Comparison of ENCODE assay signal across 17 cellular contexts in the genomic region with DNA sequence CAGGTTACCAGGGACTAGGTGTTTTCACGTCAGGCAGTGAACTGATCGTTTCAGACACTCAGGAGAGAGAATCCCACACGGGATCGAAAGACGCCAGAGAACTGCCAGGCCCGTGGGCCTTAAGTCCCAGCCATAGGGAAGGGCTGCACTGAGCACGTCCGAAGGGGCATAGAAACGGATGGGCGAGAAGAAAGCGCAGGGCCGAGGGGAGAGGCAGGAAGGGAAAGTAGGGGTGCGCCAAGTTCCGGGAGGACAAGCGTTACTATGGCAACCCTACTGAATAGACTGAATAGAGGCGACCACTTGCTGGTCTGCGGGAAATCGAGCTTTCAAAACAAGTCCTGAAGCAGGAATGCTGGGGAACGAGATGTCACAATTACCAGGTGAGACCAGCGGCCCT.
"Had no signal": no experiment of that assay in that cellular context is flagged by ENCODE, and none has a peak within 500 bp of the region (broad histone marks: within the 10 kb centered on the region; RNA-seq: fewer than 3 reads in every experiment).

No MANE protein-coding gene starts in this region.

- H3K27ac ChIP-seq: brain microvascular endothelial cell, upper lobe of left lung had no signal

- DNase-seq: activated CD4-positive, alpha-beta T cell treated with anti-CD3 and anti-CD28 coated beads, Interleukin-2, amount 10 ng/mL, durations not matched to agents 7 days and 5 days; activated CD4-positive, CD25-positive, alpha-beta regulatory T cell; activated CD8-positive, alpha-beta T cell treated with anti-CD3 and anti-CD28 coated beads, Interleukin-2, amount 10 ng/mL, durations not matched to agents 7 days and 5 days; activated naive CD4-positive, alpha-beta T cell treated with anti-CD3 and anti-CD28 coated beads for 36 hours; activated naive CD8-positive, alpha-beta T cell treated with anti-CD3 and anti-CD28 coated beads, Interleukin-2, amount 50 U/mL, for 24 hours; activated T-cell treated with anti-CD3 and anti-CD28 coated beads, Interleukin-2, amount 50 U/mL, for 24 hours; brain microvascular endothelial cell; central memory CD4-positive, alpha-beta T cell; foreskin melanocyte; nephron progenitor cell; retina; stimulated activated CD4-positive, alpha-beta T cell treated with anti-CD3 and anti-CD28 coated beads, Interleukin-12 subunit alpha, Interleukin-12 subunit beta, amount 100 ng/mL, for 4 hours; stimulated activated CD4-positive, alpha-beta T cell treated with anti-CD3 and anti-CD28 coated beads, Interleukin-1b, Interleukin-23, amount 100 ng/mL, for 48 hours; stimulated activated CD8-positive, alpha-beta memory T cell treated with anti-CD3 and anti-CD28 coated beads, Interleukin-4, amount 100 ng/mL, for 48 hours; stimulated activated naive CD4-positive, alpha-beta T cell; T1000 had no signal

- ATAC-seq: activated CD8-positive, alpha-beta T cell treated with anti-CD3 and anti-CD28 coated beads, Interleukin-2, amount 10 ng/mL, durations not matched to agents 7 days and 5 days; activated naive CD8-positive, alpha-beta T cell treated with anti-CD3 and anti-CD28 coated beads, Interleukin-2, amount 50 U/mL, for 24 hours had no signal

- H3K4me1 ChIP-seq: upper lobe of left lung had no signal

- H3K36me3 ChIP-seq: brain microvascular endothelial cell, upper lobe of left lung had no signal

- H3K27me3 ChIP-seq: brain microvascular endothelial cell, upper lobe of left lung had no signal
